In genomic region chr15:60652870-60653269, GRCh38 we compare ENCODE assay signal across 29 cellular contexts.
A peak's percentile ranks its signal among the peaks of the same experiment; 100 is the strongest.
DNase-seq lines count a peak whose midpoint lies in the region; ATAC-seq and TF ChIP-seq lines count a peak whose summit lies in the region.
"Had no signal": no experiment of that assay in that cellular context is flagged by ENCODE, and none has a peak within 500 bp of the region (broad histone marks: within the 10 kb centered on the region; RNA-seq: fewer than 3 reads in every experiment).

No MANE protein-coding gene starts in this region.

- POLR2A ChIA-PET in OCI-LY7 (lab: Charles Lee): interaction anchor here (1.2 to 2.2 kb wide), 2 partner anchors 17 to 28 kb away, joined by 3 to 8 read pairs; no protein-coding TSS in a partner anchor
- POLR2A ChIA-PET in activated CD8-positive, alpha-beta T cell treated with anti-CD3 and anti-CD28 coated beads for 36 hours (lab: Charles Lee): interaction anchor here (1.3 kb wide), 1 partner anchor 34 kb away, joined by 5 read pairs; no protein-coding TSS in a partner anchor

- BruUV-seq in OCI-LY7 (replicated peaks; lab: Mats Ljungman, UMichigan): no TSS peak

- H3K9me3 ChIP-seq in OCI-LY7 (ENCODE audit: low read length): no peaks in the 10 kb centered on the region
- H3K9me3 ChIP-seq: heart right ventricle, lower lobe of right lung, ovary, SJCRH30, thyroid gland had no signal

- DNase-seq in NCI-H1417 (lab: John Stamatoyannopoulos, UW) (peak; percentile 1 to 86 (median 59)), NCI-H1417 treated with DMSO at 0.1 percent for 48 hours (lab: John Stamatoyannopoulos, UW) (no peak), NCI-H1105 (lab: John Stamatoyannopoulos, UW) (peak; percentile 30), OCI-LY7 (ENCODE audit: low spot score) (no peak), nephron progenitor cell (no peak), 8988T (no peak)
- no peak for DNase-seq in activated CD8-positive, alpha-beta T cell treated with anti-CD3 and anti-CD28 coated beads for 36 hours
- DNase-seq in activated naive CD4-positive, alpha-beta T cell treated with Interleukin-2 at 50 U/mL for 16 hours: no peak
- DNase-seq: activated CD4-positive, alpha-beta memory T cell treated with anti-CD3 and anti-CD28 coated beads, Interleukin-2, amount 10 ng/mL, durations not matched to agents 7 days and 5 days; activated CD4-positive, alpha-beta T cell treated with anti-CD3 and anti-CD28 coated beads for 1 hour; activated effector memory CD4-positive, alpha-beta T cell treated with anti-CD3 and anti-CD28 coated beads, Interleukin-2, amount 50 U/mL, for 16 hours; activated naive CD8-positive, alpha-beta T cell treated with anti-CD3 and anti-CD28 coated beads, Interleukin-2, amount 50 U/mL, for 24 hours; CD4-positive, CD25-positive, alpha-beta regulatory T cell; central memory CD4-positive, alpha-beta T cell; DMS79; heart right ventricle; lower lobe of right lung; NCI-H1694 treated with DMSO at 0.1 percent for 48 hours; NCI-H226; ovary; retina; SJCRH30; stimulated activated naive CD8-positive, alpha-beta T cell treated with anti-CD3 and anti-CD28 coated beads, Interleukin-15, amount 100 ng/mL, for 72 hours; thyroid gland had no signal

- peak overlapping the region; percentile 68 for H3K27ac ChIP-seq in OCI-LY7 (ENCODE audit: low read depth, low read length, poor library complexity, severe bottlenecking)
- H3K27ac ChIP-seq: heart right ventricle, KMS-11, lower lobe of right lung, ovary, SJCRH30, skin epidermis, thyroid gland had no signal

- TF ChIP-seq CTCF in OCI-LY7 (conservative IDR thresholded peaks at IDR 0.05; ENCODE audit: low read length) (no peak), nephron progenitor cell (IDR thresholded peaks at IDR 0.05) (no peak)
- no peak for TF ChIP-seq CTCF in activated CD8-positive, alpha-beta T cell treated with anti-CD3 and anti-CD28 coated beads for 36 hours (IDR thresholded peaks at IDR 0.05)

- intact Hi-C loops in OCI-LY7 (cut with micrococcal nuclease; ENCODE audit: unreplicated experiment): loop anchor here (5.0 kb wide), 1 partner anchor 61 kb away; no protein-coding TSS in a partner anchor
- intact Hi-C loops in activated CD8-positive, alpha-beta T cell treated with anti-CD3 and anti-CD28 coated beads for 36 hours (cut with micrococcal nuclease): loop anchor here (5.0 kb wide), 1 partner anchor 66 kb away; no protein-coding TSS in a partner anchor

- H3K4me3 Mint-ChIP-seq in nephron progenitor cell: peak overlapping the region; percentile 7
- no peak overlapping the region for H3K4me3 Mint-ChIP-seq in activated CD8-positive, alpha-beta T cell treated with anti-CD3 and anti-CD28 coated beads for 36 hours
- H3K4me3 Mint-ChIP-seq: activated CD4-positive, alpha-beta memory T cell treated with anti-CD3 and anti-CD28 coated beads, Interleukin-2, amount 10 ng/mL, durations not matched to agents 7 days and 5 days; activated naive CD8-positive, alpha-beta T cell treated with anti-CD3 and anti-CD28 coated beads, Interleukin-2, amount 50 U/mL, for 24 hours; CD4-positive, CD25-positive, alpha-beta regulatory T cell; GM23338; natural killer cell treated with Interleukin-12 subunit alpha and Interleukin-12 subunit beta and Interleukin-15 and Interleukin-18, amount 100 ng/mL, for 72 hours; stimulated activated naive CD8-positive, alpha-beta T cell treated with anti-CD3 and anti-CD28 coated beads, Interleukin-15, amount 100 ng/mL, for 72 hours had no signal

- H3K27me3 Mint-ChIP-seq in nephron progenitor cell (ENCODE audit: low read depth, poor library complexity): peaks cover 24% of the 10 kb centered on the region
- no peaks in the 10 kb centered on the region for H3K27me3 Mint-ChIP-seq in activated CD8-positive, alpha-beta T cell treated with anti-CD3 and anti-CD28 coated beads for 36 hours
- H3K27me3 Mint-ChIP-seq: activated naive CD8-positive, alpha-beta T cell treated with anti-CD3 and anti-CD28 coated beads, Interleukin-2, amount 50 U/mL, for 24 hours; CD4-positive, CD25-positive, alpha-beta regulatory T cell; natural killer cell treated with Interleukin-12 subunit alpha and Interleukin-12 subunit beta and Interleukin-15 and Interleukin-18, amount 100 ng/mL, for 72 hours; stimulated activated naive CD8-positive, alpha-beta T cell treated with anti-CD3 and anti-CD28 coated beads, Interleukin-15, amount 100 ng/mL, for 72 hours had no signal

- H3K4me3 ChIP-seq in OCI-LY7 (ENCODE audit: low read depth, low read length, poor library complexity, severe bottlenecking): peak overlapping the region; percentile 50
- H3K4me3 ChIP-seq: GM23338, heart right ventricle, lower lobe of right lung, ovary, SJCRH30, skin epidermis, thyroid gland had no signal

- peaks cover 61% of the 10 kb centered on the region for H3K4me1 ChIP-seq in OCI-LY7 (ENCODE audit: insufficient read depth, low read length, poor library complexity, severe bottlenecking)

- peaks cover 70% of the 10 kb centered on the region for H3K4me1 Mint-ChIP-seq in nephron progenitor cell
- H3K4me1 Mint-ChIP-seq in activated CD8-positive, alpha-beta T cell treated with anti-CD3 and anti-CD28 coated beads for 36 hours (ENCODE audit: low read depth): peaks cover 41% of the 10 kb centered on the region

- no peaks in the 10 kb centered on the region for H3K36me3 ChIP-seq in OCI-LY7 (ENCODE audit: insufficient read depth, low read length)
- H3K36me3 ChIP-seq: heart right ventricle, lower lobe of right lung, ovary, SJCRH30, thyroid gland had no signal

- CTCF ChIA-PET in OCI-LY7 (lab: Charles Lee; ENCODE audit: unreplicated experiment): no interaction called here
- CTCF ChIA-PET in activated CD8-positive, alpha-beta T cell treated with anti-CD3 and anti-CD28 coated beads for 36 hours (lab: Charles Lee): interaction anchor here (1.1 kb wide), 1 partner anchor 43 kb away, joined by 4 read pairs; no protein-coding TSS in a partner anchor

- peak overlapping the region; percentile 43; the same call in 1 of the 2 replicates for H2AFZ ChIP-seq in OCI-LY7 (ENCODE audit: low read length)
- H2AFZ ChIP-seq: GM23338 had no signal

- no peak overlapping the region for H3K27ac Mint-ChIP-seq in nephron progenitor cell
- no peak overlapping the region for H3K27ac Mint-ChIP-seq in activated CD8-positive, alpha-beta T cell treated with anti-CD3 and anti-CD28 coated beads for 36 hours
- H3K27ac Mint-ChIP-seq: activated CD4-positive, alpha-beta memory T cell treated with anti-CD3 and anti-CD28 coated beads, Interleukin-2, amount 10 ng/mL, durations not matched to agents 7 days and 5 days; activated naive CD8-positive, alpha-beta T cell treated with anti-CD3 and anti-CD28 coated beads, Interleukin-2, amount 50 U/mL, for 24 hours; CD4-positive, CD25-positive, alpha-beta regulatory T cell; GM23338; stimulated activated naive CD8-positive, alpha-beta T cell treated with anti-CD3 and anti-CD28 coated beads, Interleukin-15, amount 100 ng/mL, for 72 hours had no signal

- H3K79me2 ChIP-seq in OCI-LY7 (ENCODE audit: insufficient read depth, low read depth, low read length): no peaks in the 10 kb centered on the region

- H3K4me2 ChIP-seq in OCI-LY7 (ENCODE audit: low read length): peak overlapping the region; percentile 83
- H3K4me2 ChIP-seq: GM23338, KMS-11 had no signal

- no peaks in the 10 kb centered on the region for H3K36me3 Mint-ChIP-seq in nephron progenitor cell (ENCODE audit: low read depth)
- H3K36me3 Mint-ChIP-seq in activated CD8-positive, alpha-beta T cell treated with anti-CD3 and anti-CD28 coated beads for 36 hours (ENCODE audit: low read depth): no peaks in the 10 kb centered on the region
- H3K36me3 Mint-ChIP-seq: CD4-positive, CD25-positive, alpha-beta regulatory T cell; natural killer cell treated with Interleukin-12 subunit alpha and Interleukin-12 subunit beta and Interleukin-15 and Interleukin-18, amount 100 ng/mL, for 72 hours had no signal

- no peaks in the 10 kb centered on the region for H3K9me2 ChIP-seq in OCI-LY7 (ENCODE audit: insufficient read depth, low read length)

- no peaks in the 10 kb centered on the region for H3K9me3 Mint-ChIP-seq in nephron progenitor cell
- no peaks in the 10 kb centered on the region for H3K9me3 Mint-ChIP-seq in activated CD8-positive, alpha-beta T cell treated with anti-CD3 and anti-CD28 coated beads for 36 hours
- H3K9me3 Mint-ChIP-seq: activated CD4-positive, alpha-beta memory T cell treated with anti-CD3 and anti-CD28 coated beads, Interleukin-2, amount 10 ng/mL, durations not matched to agents 7 days and 5 days; activated naive CD8-positive, alpha-beta T cell treated with anti-CD3 and anti-CD28 coated beads, Interleukin-2, amount 50 U/mL, for 24 hours; CD4-positive, CD25-positive, alpha-beta regulatory T cell; GM23338; natural killer cell treated with Interleukin-12 subunit alpha and Interleukin-12 subunit beta and Interleukin-15 and Interleukin-18, amount 100 ng/mL, for 72 hours; stimulated activated naive CD8-positive, alpha-beta T cell treated with anti-CD3 and anti-CD28 coated beads, Interleukin-15, amount 100 ng/mL, for 72 hours had no signal

- no peak for ATAC-seq in activated CD8-positive, alpha-beta T cell treated with anti-CD3 and anti-CD28 coated beads for 36 hours
- ATAC-seq: activated naive CD8-positive, alpha-beta T cell treated with anti-CD3 and anti-CD28 coated beads, Interleukin-2, amount 50 U/mL, for 24 hours; GM23338; heart right ventricle; lower lobe of right lung; natural killer cell treated with Interleukin-12 subunit alpha and Interleukin-12 subunit beta and Interleukin-15 and Interleukin-18, amount 100 ng/mL, for 72 hours; Panc1; stimulated activated naive CD8-positive, alpha-beta T cell treated with anti-CD3 and anti-CD28 coated beads, Interleukin-15, amount 100 ng/mL, for 72 hours had no signal

- no peaks in the 10 kb centered on the region for H4K20me1 ChIP-seq in OCI-LY7 (ENCODE audit: insufficient read depth, low read length)

Comparison
In these comparisons a context has a peak if more than half of its experiments do, and no peak if none do; other contexts are left out.
1. DNase-seq: peak in NCI-H1417 (3 of 3) and NCI-H1105 (single experiment); none in NCI-H1417 treated with DMSO at 0.1 percent for 48 hours (single experiment), OCI-LY7 (single experiment), nephron progenitor cell (single experiment), 8988T (single experiment), activated CD8-positive, alpha-beta T cell treated with anti-CD3 and anti-CD28 coated beads for 36 hours (single experiment) and activated naive CD4-positive, alpha-beta T cell treated with Interleukin-2 at 50 U/mL for 16 hours (single experiment).